1 cellular context compared by ENCODE assay signal in genomic region chr5:14872070-14872989, GRCh38.
TF ChIP-seq lines count a peak whose summit lies in the region.

No MANE protein-coding gene starts in this region.

TF ChIP-seq in K562, 482 proteins besides CTCF, POLR2A, EP300 and RAD21 (continued from another document):
- TF ChIP-seq ARID3B (CRISPR knock-in tag; IDR thresholded peaks at IDR 0.05; ENCODE audit: borderline replicate concordance) (no peak), ZFP30 (CRISPR knock-in tag; IDR thresholded peaks at IDR 0.05; ENCODE audit: borderline replicate concordance) (no peak), ZFX (CRISPR knock-in tag; IDR thresholded peaks at IDR 0.05) (peak; percentile 14; the same call in 1 of the 2 replicates), ZBTB2 (IDR thresholded peaks at IDR 0.05) (no peak), FOXJ2 (tag; IDR thresholded peaks at IDR 0.05) (no peak)
